In the genomic region with DNA sequence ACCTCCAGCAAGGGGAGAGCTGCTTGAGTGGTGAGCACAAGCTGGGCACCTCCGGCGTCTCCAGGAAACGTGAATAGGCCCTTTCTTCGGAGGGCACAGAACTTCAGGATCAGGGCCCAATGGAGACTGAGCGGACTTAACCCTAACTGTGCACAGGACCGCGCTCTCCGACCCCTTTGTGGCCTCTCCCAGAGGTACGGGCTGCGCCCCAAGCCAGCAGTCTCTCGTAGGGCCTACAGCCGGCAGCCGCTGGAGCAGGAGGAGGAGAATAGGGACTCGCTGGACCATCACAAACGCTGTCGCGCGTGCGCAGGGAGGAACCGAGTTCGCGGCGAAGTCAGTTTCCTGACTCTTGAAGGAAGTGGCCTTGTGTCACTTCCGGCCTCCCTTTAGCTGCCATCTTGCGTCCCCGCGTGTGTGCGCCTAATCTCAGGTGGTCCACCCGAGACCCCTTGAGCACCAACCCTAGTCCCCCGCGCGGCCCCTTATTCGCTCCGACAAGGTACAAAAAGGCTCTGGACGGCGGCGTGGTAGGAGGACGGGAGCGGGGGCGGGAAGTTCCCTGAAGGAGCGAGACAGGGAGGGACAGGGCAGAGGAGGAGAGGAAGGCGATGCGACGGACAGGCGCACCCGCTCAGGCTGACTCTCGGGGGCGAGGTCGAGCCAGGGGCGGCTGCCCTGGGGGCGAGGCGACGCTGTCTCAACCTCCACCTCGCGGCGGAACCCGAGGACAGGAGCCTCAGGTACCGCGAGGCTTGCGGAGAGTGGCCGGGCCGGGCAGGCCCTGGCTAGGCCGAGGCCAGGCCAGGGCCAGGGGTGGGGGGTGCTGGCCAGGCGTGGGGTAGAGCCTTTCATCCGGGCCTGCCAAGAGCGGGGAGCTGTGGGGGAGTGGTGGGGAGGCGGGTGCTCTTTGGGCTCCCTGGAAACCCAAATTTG, we compare ENCODE assay signal across 8 cellular contexts. TPM values are rescaled to one million over a fixed set of nuclear protein-coding genes. Genes with fewer than 3 reads are reported as not detected.
DNase-seq lines count a peak whose midpoint lies in the region; TF ChIP-seq lines count a peak whose summit lies in the region.

A gene (plus strand): TSS at position 386 of the 936 bp plus-strand sequence. CDS start 226 bp downstream, at position 612.

- no peak within 1 kb of the TSS for H2AK5ac ChIP-seq in H9 (ENCODE audit: insufficient read length, low read length)

- WGBS in H9 (ENCODE audit: extremely low coverage, insufficient read length, low lambda C conversion rate) = no CpG with 5 or more reads among the region's 67 CpGs

- H3K4me2 ChIP-seq in H9 (ENCODE audit: insufficient read depth, insufficient read length, low read length) (peak within 1 kb of the TSS; percentile 80), neural progenitor cell (peak within 1 kb of the TSS; percentile 81)

- H3K27me3 Mint-ChIP-seq in H9 (ENCODE audit: low read depth) = no peaks in the 10 kb centered on the region
- H3K27me3 Mint-ChIP-seq in neural progenitor cell (ENCODE audit: insufficient read depth, low read depth) = no peaks in the 10 kb centered on the region

- no peak within 1 kb of the TSS for H2BK20ac ChIP-seq in H9 (ENCODE audit: low read depth, low read length, poor library complexity, severe bottlenecking)

- H3K36me3 ChIP-seq in MG63 = peaks cover 47% of the 10 kb centered on the region
- H3K36me3 ChIP-seq in neural progenitor cell = peaks cover 26% of the 10 kb centered on the region

- H3K4ac ChIP-seq in H9 (ENCODE audit: low read depth, low read length) = no peak within 1 kb of the TSS

- H3F3A ChIP-seq in neural progenitor cell (ENCODE audit: low read depth) = peaks cover 20% of the 10 kb centered on the region

- H3K4me1 Mint-ChIP-seq in H9 = peaks cover 45 to 51% of the 10 kb centered on the region in 2 experiments
- H3K4me1 Mint-ChIP-seq in neural progenitor cell = peaks cover 20% of the 10 kb centered on the region

- peak within 1 kb of the TSS; percentile 93 for H3K14ac ChIP-seq in H9 (ENCODE audit: insufficient read depth, low read length)

- no peak within 1 kb of the TSS for H3K56ac ChIP-seq in H9 (ENCODE audit: insufficient read length, low read depth, low read length)

- no peak within 1 kb of the TSS for H4K8ac ChIP-seq in H9 (replicated peaks; ENCODE audit: insufficient read length, low read depth, low read length)

- no peak within 1 kb of the TSS for H3K23ac ChIP-seq in H9 (ENCODE audit: insufficient read length, low read depth, low read length)

- no peak within 1 kb of the TSS for H2BK15ac ChIP-seq in H9 (ENCODE audit: low read depth, low read length)

- H3K27ac Mint-ChIP-seq in H9 = peak within 1 kb of the TSS; percentile 99 to 100 (median 99)
- H3K27ac Mint-ChIP-seq in neural progenitor cell = peak within 1 kb of the TSS; percentile 97

- H3K27ac ChIP-seq in H9 (ENCODE audit: insufficient read length, low read depth, low read length) = peak within 1 kb of the TSS; percentile 47
- peak within 1 kb of the TSS; percentile 85 for H3K27ac ChIP-seq in neural progenitor cell

- H3K27me3 ChIP-seq in H9 (ENCODE audit: insufficient read depth, low read length) = no peaks in the 10 kb centered on the region
- H3K27me3 ChIP-seq in MG63 = no peaks in the 10 kb centered on the region
- H3K27me3 ChIP-seq in neural progenitor cell = no peaks in the 10 kb centered on the region

- H3T11ph ChIP-seq in H9 (ENCODE audit: low read length) = no peak within 1 kb of the TSS

- no peak within 1 kb of the TSS for H2BK120ac ChIP-seq in H9 (ENCODE audit: low read depth, low read length, poor library complexity, severe bottlenecking)

- DNase-seq in ELR (ENCODE audit: low read depth) = peak; percentile 98
- DNase-seq in H9 = peak; percentile 95
- peak; percentile 97 for DNase-seq in MG63
- peak; percentile 91 for DNase-seq in SHP77 treated with DMSO at 0.1 percent for 48 hours (lab: John Stamatoyannopoulos, UW)
- DNase-seq in activated gamma-delta T cell (lab: John Stamatoyannopoulos, UW) = peak; percentile 82
- peak; percentile 96 to 98 for DNase-seq in foreskin fibroblast
- peak; percentile 97 for DNase-seq in neural progenitor cell (ENCODE audit: low spot score)
- DNase-seq in stromal cell of bone marrow (ENCODE audit: low read depth) = peak; percentile 97

- H3K36me3 Mint-ChIP-seq in H9 (ENCODE audit: insufficient read depth in 1 of 3, low read depth in 3 of 3) = peaks cover 30 to 46% (median 40%) of the 10 kb centered on the region in 3 experiments; a peak in 6 of 7 replicates
- peaks cover 13% of the 10 kb centered on the region for H3K36me3 Mint-ChIP-seq in neural progenitor cell

- H3K4me1 ChIP-seq in H9 (ENCODE audit: insufficient read depth, low read length) (no peaks in the 10 kb centered on the region), neural progenitor cell (peaks cover 24% of the 10 kb centered on the region)

- peak within 1 kb of the TSS; percentile 80 for H3K18ac ChIP-seq in H9 (ENCODE audit: insufficient read length, low read depth, low read length)

- H3K9ac ChIP-seq in H9 (ENCODE audit: extremely low read depth, insufficient read length, low read length) (peak within 1 kb of the TSS; percentile 87), neural progenitor cell (peak within 1 kb of the TSS; percentile 90)

- H3K9me3 ChIP-seq in H9 (ENCODE audit: control insufficient read depth, low read depth, low read length) (no peaks in the 10 kb centered on the region), MG63 (no peaks in the 10 kb centered on the region), neural progenitor cell (ENCODE audit: low read depth) (no peaks in the 10 kb centered on the region)

- H3K79me2 ChIP-seq in H9 (ENCODE audit: insufficient read depth, low read length) = peaks cover 21% of the 10 kb centered on the region; the same call in 1 of the 2 replicates
- H3K79me2 ChIP-seq in neural progenitor cell (ENCODE audit: low read depth) = peaks cover 66% of the 10 kb centered on the region

- H4K91ac ChIP-seq in H9 (ENCODE audit: insufficient read length, low read depth, low read length) = peak within 1 kb of the TSS; percentile 75

- H3K79me1 ChIP-seq in H9 (ENCODE audit: insufficient read depth, low read depth, low read length, poor library complexity, severe bottlenecking) = no peaks in the 10 kb centered on the region

- peak within 1 kb of the TSS; percentile 12 for H2BK12ac ChIP-seq in H9 (ENCODE audit: insufficient read length, low read depth, low read length)

- H3K23me2 ChIP-seq in H9 (ENCODE audit: insufficient read length, low read depth, low read length, poor library complexity, severe bottlenecking) = peaks cover 8% of the 10 kb centered on the region

- TF ChIP-seq CTCF in H9 (conservative IDR thresholded peaks at IDR 0.05) (no peak), foreskin fibroblast (IDR thresholded peaks at IDR 0.05; ENCODE audit: low read depth, low read length) (no peak), neural progenitor cell (IDR thresholded peaks at IDR 0.05) (no peak)

- no peaks in the 10 kb centered on the region for H3K9me3 Mint-ChIP-seq in H9
- no peaks in the 10 kb centered on the region for H3K9me3 Mint-ChIP-seq in neural progenitor cell

- peak within 1 kb of the TSS; percentile 96 to 97 for H3K4me3 Mint-ChIP-seq in H9
- peak within 1 kb of the TSS; percentile 95 for H3K4me3 Mint-ChIP-seq in neural progenitor cell

- H2AFZ ChIP-seq in H9 (ENCODE audit: low read length) = no peak within 1 kb of the TSS
- peak within 1 kb of the TSS; percentile 84 for H2AFZ ChIP-seq in neural progenitor cell (replicated peaks)

- H4K20me1 ChIP-seq in H9 (ENCODE audit: control insufficient read depth, insufficient read depth, insufficient read length) = no peaks in the 10 kb centered on the region
- H4K20me1 ChIP-seq in neural progenitor cell (ENCODE audit: low read depth) = peaks cover 41% of the 10 kb centered on the region

- H4K5ac ChIP-seq in H9 (ENCODE audit: insufficient read length, low read depth, low read length) = peak within 1 kb of the TSS; percentile 39

- peak within 1 kb of the TSS; percentile 96 for H3K4me3 ChIP-seq in MG63
- H3K4me3 ChIP-seq in foreskin fibroblast (ENCODE audit: low read depth in 1 of 2, low read length in 2 of 2) = peak within 1 kb of the TSS; percentile 84 to 85
- H3K4me3 ChIP-seq in neural progenitor cell = peak within 1 kb of the TSS; percentile 84

- H2BK5ac ChIP-seq in H9 (ENCODE audit: insufficient read length, low read length) = peak within 1 kb of the TSS; percentile 74

RNA-seq across cellular contexts. Expression of the gene that starts here (rescaled TPM):
- total RNA-seq in H9 (2021) (861 and 876 TPM in 2 replicates), neural progenitor cell (ENCODE audit: low replicate concordance) (519 and 885 TPM in 2 replicates)
- total RNA-seq in MG63 (2014; rRNA removed; shearing (Covaris generic); ENCODE audit: low replicate concordance) = 284 and 469 TPM in 2 replicates

Comparison
In these comparisons a context has a peak if more than half of its experiments do, and no peak if none do; other contexts are left out.
1. Peak in every context shown above with its lines: DNase-seq, H3K4me3 ChIP-seq and H3K27ac ChIP-seq.